ENCODE assay signal across 8 cellular contexts in the genomic region with DNA sequence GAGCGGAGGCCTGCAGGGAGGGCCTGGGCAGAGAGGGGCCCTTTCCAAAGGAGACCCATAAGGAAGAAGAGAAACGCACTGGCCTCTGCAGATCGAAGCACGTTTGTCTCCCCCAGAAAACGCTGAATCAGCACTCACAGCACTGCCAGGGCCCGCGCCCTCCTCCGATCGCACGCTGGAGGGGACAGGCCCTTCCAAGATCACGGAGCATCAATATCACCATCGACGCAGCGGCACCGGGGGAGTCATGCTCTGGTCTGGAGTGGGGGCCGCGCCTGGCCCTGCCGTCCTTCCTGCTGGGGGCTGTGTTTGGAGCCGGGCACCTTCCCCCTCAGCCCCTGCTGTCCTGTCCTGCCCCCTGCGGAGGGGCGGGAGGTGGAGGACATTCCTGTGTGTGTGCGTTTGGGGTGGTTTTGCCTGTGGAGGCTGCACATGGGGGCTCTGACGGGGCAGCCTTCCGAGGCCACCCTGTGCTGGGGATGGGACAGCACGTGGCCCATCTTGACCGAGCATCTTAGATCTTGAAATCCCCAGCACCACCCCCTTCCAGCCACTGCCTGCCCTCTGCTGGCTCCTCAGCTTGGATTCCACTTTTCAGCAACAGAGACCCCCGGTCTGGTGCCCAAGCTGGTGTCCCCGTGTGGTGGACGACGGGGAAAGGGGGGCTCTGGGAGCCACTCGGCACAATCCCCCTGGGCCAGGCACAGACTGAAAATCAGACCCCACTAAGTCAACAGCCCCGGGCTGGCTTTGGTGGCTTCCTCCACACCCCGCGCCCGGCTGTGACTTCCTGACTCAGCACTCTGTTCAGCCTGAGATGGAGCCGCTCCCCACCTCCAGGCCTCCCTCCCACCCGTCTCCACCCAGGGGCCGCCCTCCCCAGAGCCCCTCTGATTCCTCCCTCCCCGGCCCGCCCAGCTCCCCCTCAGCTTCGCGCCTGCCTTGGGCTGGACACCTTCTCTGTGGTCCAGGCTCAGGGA. TPM values are rescaled to one million over a fixed set of nuclear protein-coding genes. Genes with fewer than 3 reads are reported as not detected.
A peak's percentile ranks its signal among the peaks of the same experiment; 100 is the strongest.
DNase-seq lines count a peak whose midpoint lies in the region; ATAC-seq, FAIRE-seq and TF ChIP-seq lines count a peak whose summit lies in the region.

No MANE protein-coding gene starts in this region.

- intact Hi-C loops in K562 (cut with micrococcal nuclease), result no loop called here
- intact Hi-C loops in left lung (cut with DNase I), result no loop called here

- no peak; the same call in 1 of the 2 replicates for TF ChIP-seq POLR2A in K562 (conservative IDR thresholded peaks at IDR 0.05)
- no peak for TF ChIP-seq POLR2A in suprapubic skin (IDR thresholded peaks at IDR 0.05)
- TF ChIP-seq POLR2A in H54 (IDR thresholded peaks at IDR 0.05; ENCODE audit: low read depth, low read length), result no peak

- H3K4me1 ChIP-seq in OCI-LY3 (ENCODE audit: low read length), result peaks cover 23% of the 10 kb centered on the region
- H3K4me1 ChIP-seq in K562 (replicated peaks in 1 of 2; ENCODE audit: control insufficient read depth in 2 of 2, insufficient read depth in 2 of 2, low read length in 2 of 2), result peaks cover 48 to 81% of the 10 kb centered on the region in 2 experiments
- H3K4me1 ChIP-seq in left lung, result peaks cover 18 to 59% of the 10 kb centered on the region in 2 donors
- H3K4me1 ChIP-seq in suprapubic skin, result peaks cover 65% of the 10 kb centered on the region

- H3K9ac ChIP-seq in OCI-LY3 (ENCODE audit: low read length), result peak overlapping the region; percentile 73
- H3K9ac ChIP-seq in K562 (ENCODE audit: insufficient read depth in 1 of 2, low read depth in 2 of 2, low read length in 2 of 2), result peak overlapping the region; percentile 45 to 79

- H3K36me3 ChIP-seq in OCI-LY3 (replicated peaks; ENCODE audit: low read depth, low read length) (no peaks in the 10 kb centered on the region), K562 (ENCODE audit: control insufficient read depth, insufficient read depth, low read length) (peaks cover 5% of the 10 kb centered on the region; the same call in 1 of the 3 replicates), left lung (peaks cover 0 to 13% of the 10 kb centered on the region in 2 donors), suprapubic skin (peaks cover 13% of the 10 kb centered on the region)

- in situ Hi-C loops in K562 (cut with MboI), result loop anchor here (5.0 kb wide), 1 partner anchor 128 kb away; no protein-coding TSS in a partner anchor

- TSS peak; percentile 81 for BruUV-seq in K562 (replicated peaks; lab: Mats Ljungman, UMichigan)

- H3K9me1 ChIP-seq in K562 (ENCODE audit: control insufficient read depth, insufficient read depth, low read length), result no peaks in the 10 kb centered on the region

- POLR2A ChIA-PET in K562 (lab: Yijun Ruan, JAX), result interaction anchor here (0.7 to 3.0 kb wide), 5 partner anchors 13 to 341 kb away, joined by 3 to 9 read pairs (median 5); no protein-coding TSS in a partner anchor

- peak; percentile 52 to 71 (median 59) for DNase-seq in K562 (ENCODE audit: extremely low read depth in 1 of 4, low spot score in 3 of 4)
- no peak for DNase-seq in left lung
- no peak for DNase-seq in suprapubic skin (ENCODE audit: low spot score in 2 of 2)
- no peak for DNase-seq in H54 (ENCODE audit: insufficient read length, low spot score)
- DNase-seq in epidermal melanocyte (ENCODE audit: insufficient read length, low spot score), result no peak
- no peak for DNase-seq in NK-92 treated with Interleukin-12 subunit alpha and Interleukin-12 subunit beta, amount 100 ng/mL, for 24 hours (lab: John Stamatoyannopoulos, UW)

- FAIRE-seq in K562 (lab: Jason Lieb, UNC) (peak; percentile 66), H54 (lab: Jason Lieb, UNC) (no peak)

- H3K9me3 ChIP-seq in OCI-LY3 (ENCODE audit: insufficient read depth, low read length), result no peaks in the 10 kb centered on the region
- H3K9me3 ChIP-seq in K562 (replicated peaks; ENCODE audit: control insufficient read depth, insufficient read depth, low read depth, low read length), result no peaks in the 10 kb centered on the region
- H3K9me3 ChIP-seq in left lung, result no peaks in the 10 kb centered on the region
- no peaks in the 10 kb centered on the region for H3K9me3 ChIP-seq in suprapubic skin

- H2AFZ ChIP-seq in OCI-LY3 (ENCODE audit: low read depth, low read length), result no peak overlapping the region
- peak overlapping the region; percentile 93 for H2AFZ ChIP-seq in K562 (ENCODE audit: low read depth, low read length)

- TF ChIP-seq EP300 in K562 (IDR thresholded peaks at IDR 0.05; ENCODE audit: low read length) (no peak), suprapubic skin (IDR thresholded peaks at IDR 0.05) (no peak)

- peaks cover 5% of the 10 kb centered on the region; the same call in 1 of the 2 replicates for H3K27me3 ChIP-seq in OCI-LY3 (ENCODE audit: low read depth, low read length)
- no peaks in the 10 kb centered on the region for H3K27me3 ChIP-seq in K562 (ENCODE audit: control insufficient read depth in 2 of 2, insufficient read depth in 2 of 2, low read length in 2 of 2)
- H3K27me3 ChIP-seq in left lung, result peaks cover 0 to 49% of the 10 kb centered on the region in 2 donors
- H3K27me3 ChIP-seq in suprapubic skin, result no peaks in the 10 kb centered on the region

- peak overlapping the region; percentile 42 for H3K27ac ChIP-seq in OCI-LY3 (ENCODE audit: low read length)
- H3K27ac ChIP-seq in K562 (ENCODE audit: extremely low read depth, low read depth, low read length), result peak overlapping the region; percentile 79
- peak overlapping the region; percentile 49 to 78 for H3K27ac ChIP-seq in left lung
- peak overlapping the region; percentile 39 for H3K27ac ChIP-seq in suprapubic skin

- ATAC-seq in K562, result peak; percentile 16
- ATAC-seq in left lung, result peak; percentile 5

- H4K20me1 ChIP-seq in OCI-LY3 (ENCODE audit: insufficient read depth, low read length) (no peaks in the 10 kb centered on the region), K562 (replicated peaks; ENCODE audit: control insufficient read depth, insufficient read depth, low read length) (no peaks in the 10 kb centered on the region)

- TF ChIP-seq CTCF in GM12875 (IDR thresholded peaks at IDR 0.05; ENCODE audit: borderline replicate concordance, insufficient read depth, low read depth, low read length) (no peak), OCI-LY3 (IDR thresholded peaks at IDR 0.05; ENCODE audit: low read depth, low read length) (peak; percentile 40), K562 (IDR thresholded peaks at IDR 0.05 in 2 of 3, conservative IDR thresholded peaks at IDR 0.05 in 1 of 3; ENCODE audit: insufficient read depth in 2 of 3, low read depth in 1 of 3, low read length in 3 of 3) (peak; percentile 24 to 35 (median 33); a peak in 2 of 6 replicates), left lung (IDR thresholded peaks at IDR 0.05) (no peak), suprapubic skin (IDR thresholded peaks at IDR 0.05) (no peak)

- CTCF ChIA-PET in K562 (lab: Yijun Ruan, JAX; ENCODE audit: low intra/inter-chr PET ratio), result interaction anchor here (0.5 kb wide), 1 partner anchor 677 kb away, joined by 8 read pairs; no protein-coding TSS in a partner anchor

- peak overlapping the region; percentile 76 for H3K4me3 ChIP-seq in GM12875 (ENCODE audit: low read depth, low read length)
- peak overlapping the region; percentile 80 for H3K4me3 ChIP-seq in OCI-LY3 (ENCODE audit: low read length)
- H3K4me3 ChIP-seq in K562, result peak overlapping the region; percentile 36
- peak overlapping the region; percentile 5 to 36 for H3K4me3 ChIP-seq in left lung
- H3K4me3 ChIP-seq in suprapubic skin, result peak overlapping the region; percentile 48

- H3K79me2 ChIP-seq in OCI-LY3 (ENCODE audit: low read length) (no peaks in the 10 kb centered on the region), K562 (ENCODE audit: control insufficient read depth, insufficient read depth, low read length) (no peaks in the 10 kb centered on the region; the same call in 2 of the 3 replicates)

- peak overlapping the region; percentile 98 for H3K4me2 ChIP-seq in OCI-LY3 (ENCODE audit: low read length)
- H3K4me2 ChIP-seq in K562 (ENCODE audit: insufficient read depth, low read length), result peak overlapping the region; percentile 61

- 15% methylated on average over 32 of the region's 42 CpGs for WGBS in K562 (ENCODE audit: insufficient coverage, low coverage, missing lambda C conversion rate)
- 28% methylated on average over 20 of the region's 42 CpGs for WGBS in suprapubic skin

- TF ChIP-seq RAD21 in K562 (CRISPR knock-in tag; conservative IDR thresholded peaks at IDR 0.05 in 1 of 2, IDR thresholded peaks at IDR 0.05 in 1 of 2), result peak in 1 of 2 experiments; percentile 45; a peak in 3 of 4 replicates

RNA-seq across cellular contexts. Expression of a gene that starts 8.3 kb away (rescaled TPM):
- 9.3 and 37.6 TPM in 2 replicates for total RNA-seq in K562 (2011; cell fraction: chromatin; rRNA removed; ENCODE audit: low replicate concordance)
- total RNA-seq in K562 (2011; cell fraction: nucleolus; rRNA removed), result 42.5 and 42.8 TPM in 2 replicates
- 19.5 and 20.3 TPM in 2 replicates for total RNA-seq in K562 (2011; cell fraction: nucleoplasm; rRNA removed)
- 44.6 and 51.3 TPM in 2 replicates for total RNA-seq in K562 (2014; rRNA removed)
- total RNA-seq in K562 (2014; rRNA removed; fragmentation: Illumina TruSeq; extraction: Trizol), result 6.2 and 6.7 TPM in 2 replicates
- 21.6 and 23.3 TPM in 2 replicates for total RNA-seq in K562 (2015; rRNA removed; fragmentation: Illumina TruSeq; extraction: Trizol)
- total RNA-seq in K562 (2021), result 40.6 and 43.1 TPM in 2 replicates
- polyA plus RNA-seq in K562 (2011; rRNA removed), result 11.5 and 12.2 TPM in 2 replicates
- 15.5 and 50.0 TPM in 2 replicates for polyA plus RNA-seq in K562 (2011; cell fraction: cytosol; rRNA removed)
- 27.4 and 47.1 TPM in 2 replicates for polyA plus RNA-seq in K562 (2011; cell fraction: nucleus; rRNA removed)
- 27.5 and 33.5 TPM in 2 replicates for polyA plus RNA-seq in K562 (2012)
- polyA plus RNA-seq in K562 (2014; fragmentation: Illumina TruSeq; extraction: Trizol), result 9.8 and 16.8 TPM in 2 replicates
- polyA plus RNA-seq in K562 (2014; fragmentation: Nextera tagmentation; extraction: Ambion mirVana), result under 1 TPM; 0.32 to 0.64 TPM
- polyA plus RNA-seq in K562 (2014; rRNA removed), result 25.1 and 28.0 TPM in 2 replicates
- 4.9 and 9.2 TPM in 2 replicates for polyA minus RNA-seq in K562 (2011; rRNA and poly(A)+ RNA removed)
- 18.4 and 21.8 TPM in 2 replicates for polyA minus RNA-seq in K562 (2011; cell fraction: cytosol; rRNA and poly(A)+ RNA removed)
- 18.7 and 25.0 TPM in 2 replicates for polyA minus RNA-seq in K562 (2011; cell fraction: nucleus; rRNA and poly(A)+ RNA removed)
- 10 to 100 TPM; 30.4 to 42.1 TPM for total RNA-seq in left lung
- 10 to 100 TPM; 37.0 to 66.9 (median 57.8) TPM for total RNA-seq in suprapubic skin

RNA-seq across cellular contexts. Expression of a gene that starts 15.3 kb away (rescaled TPM):
- total RNA-seq in K562 (2011; cell fraction: chromatin; rRNA removed; ENCODE audit: low replicate concordance), result 15.2 and 27.2 TPM in 2 replicates
- 17.0 and 18.7 TPM in 2 replicates for total RNA-seq in K562 (2011; cell fraction: nucleolus; rRNA removed)
- total RNA-seq in K562 (2011; cell fraction: nucleoplasm; rRNA removed), result 10.7 and 13.6 TPM in 2 replicates
- 16.6 and 21.1 TPM in 2 replicates for total RNA-seq in K562 (2014; rRNA removed)
- 4.4 and 4.8 TPM in 2 replicates for total RNA-seq in K562 (2014; rRNA removed; fragmentation: Illumina TruSeq; extraction: Trizol)
- 9.9 and 10.1 TPM in 2 replicates for total RNA-seq in K562 (2015; rRNA removed; fragmentation: Illumina TruSeq; extraction: Trizol)
- 22.2 and 25.1 TPM in 2 replicates for total RNA-seq in K562 (2021)
- polyA plus RNA-seq in K562 (2011; rRNA removed), result 5.6 TPM in 2 replicates
- polyA plus RNA-seq in K562 (2011; cell fraction: cytosol; rRNA removed), result 7.2 and 16.2 TPM in 2 replicates
- 14.6 and 26.1 TPM in 2 replicates for polyA plus RNA-seq in K562 (2011; cell fraction: nucleus; rRNA removed)
- 9.1 and 10.5 TPM in 2 replicates for polyA plus RNA-seq in K562 (2012)
- 5.2 and 8.0 TPM in 2 replicates for polyA plus RNA-seq in K562 (2014; fragmentation: Illumina TruSeq; extraction: Trizol)
- under 1 TPM; 0.70 to 0.73 TPM for polyA plus RNA-seq in K562 (2014; fragmentation: Nextera tagmentation; extraction: Ambion mirVana)
- 11.7 and 12.5 TPM in 2 replicates for polyA plus RNA-seq in K562 (2014; rRNA removed)
- 5.4 and 11.8 TPM in 2 replicates for polyA minus RNA-seq in K562 (2011; rRNA and poly(A)+ RNA removed)
- 12.6 and 13.9 TPM in 2 replicates for polyA minus RNA-seq in K562 (2011; cell fraction: cytosol; rRNA and poly(A)+ RNA removed)
- 5.9 and 6.5 TPM in 2 replicates for polyA minus RNA-seq in K562 (2011; cell fraction: nucleus; rRNA and poly(A)+ RNA removed)
- total RNA-seq in left lung, result 10 to 100 TPM; 25.2 to 29.5 TPM
- total RNA-seq in suprapubic skin, result 10 to 100 TPM; 12.1 to 14.9 (median 13.7) TPM

Comparison
In these comparisons a context has a peak if more than half of its experiments do, and no peak if none do; other contexts are left out.
1. H3K4me3 ChIP-seq: peak in every context shown above with its lines; median percentile 80 in OCI-LY3; 76 in GM12875; 48 in suprapubic skin; 36 in K562; 20 in left lung.
2. CTCF ChIP-seq: peak in OCI-LY3 (single experiment) and K562 (3 of 3); none in GM12875 (single experiment), left lung (0 of 2) and suprapubic skin (0 of 2).
3. DNase-seq: peak in K562 (4 of 4); none in left lung (0 of 2), suprapubic skin (0 of 2), H54 (single experiment), epidermal melanocyte (single experiment) and NK-92 treated with Interleukin-12 subunit alpha and Interleukin-12 subunit beta, amount 100 ng/mL, for 24 hours (single experiment).
4. Peak in every context shown above with its lines, with median percentiles within 50 percentile points of each other: H3K27ac ChIP-seq.